In genomic region chr6:21163110-21163837, GRCh38 we compare ENCODE assay signal across 18 cellular contexts.
DNase-seq lines count a peak whose midpoint lies in the region; ATAC-seq and TF ChIP-seq lines count a peak whose summit lies in the region.
"Had no signal": no experiment of that assay in that cellular context is flagged by ENCODE, and none has a peak within 500 bp of the region (broad histone marks: within the 10 kb centered on the region; RNA-seq: fewer than 3 reads in every experiment).

No MANE protein-coding gene starts in this region.

- no peaks in the 10 kb centered on the region for H3K79me2 ChIP-seq in mammary epithelial cell (ENCODE audit: insufficient read depth, low read length)

- peak overlapping the region; percentile 76 for H3K27ac Mint-ChIP-seq in activated T-helper 17 cell treated with anti-CD3 and anti-CD28 coated beads, Interleukin-2, amount 50 U/mL, for 72 hours
- H3K27ac Mint-ChIP-seq: activated naive CD4-positive, alpha-beta T cell treated with anti-CD3 and anti-CD28 coated beads, Interleukin-2, amount 50 U/mL, for 72 hours; dendritic cell treated with granulocyte-macrophage colony-stimulating factor and Interleukin-4, amounts not matched to agents 40 ng/mL and 50 ng/mL, for 4 days; nephron had no signal

- 96% methylated on average over 13 of the region's 13 CpGs for WGBS in mammary epithelial cell (ENCODE audit: low coverage, missing lambda C conversion rate)

- H3K9me3 ChIP-seq in mammary epithelial cell (replicated peaks; ENCODE audit: insufficient read depth, low read length) (no peaks in the 10 kb centered on the region), breast epithelium (no peaks in the 10 kb centered on the region)
- H3K9me3 ChIP-seq: HAP-1, left lung, spleen, upper lobe of right lung had no signal

- H2AFZ ChIP-seq in mammary epithelial cell (ENCODE audit: low read depth, low read length), result no peak overlapping the region

- H3K27me3 ChIP-seq in mammary epithelial cell (ENCODE audit: insufficient read depth, low read length), result no peaks in the 10 kb centered on the region
- H3K27me3 ChIP-seq in breast epithelium, result no peaks in the 10 kb centered on the region
- H3K27me3 ChIP-seq in foreskin keratinocyte, result no peaks in the 10 kb centered on the region
- H3K27me3 ChIP-seq: left lung, spleen, upper lobe of right lung had no signal

- H3K27ac ChIP-seq in mammary epithelial cell (ENCODE audit: insufficient read depth, low read depth, low read length), result no peak overlapping the region
- H3K27ac ChIP-seq in breast epithelium, result no peak overlapping the region
- H3K27ac ChIP-seq in foreskin keratinocyte, result no peak overlapping the region
- H3K27ac ChIP-seq: left lung, spleen, upper lobe of right lung had no signal

- peaks cover 20% of the 10 kb centered on the region for H3K4me1 Mint-ChIP-seq in activated T-helper 17 cell treated with anti-CD3 and anti-CD28 coated beads, Interleukin-2, amount 50 U/mL, for 72 hours

- TF ChIP-seq CTCF in mammary epithelial cell (conservative IDR thresholded peaks at IDR 0.05 in 1 of 2, IDR thresholded peaks at IDR 0.05 in 1 of 2; ENCODE audit: extremely low read depth in 1 of 2, insufficient read depth in 1 of 2, low read depth in 1 of 2, low read length in 2 of 2) (no peak), breast epithelium (IDR thresholded peaks at IDR 0.05) (no peak), foreskin keratinocyte (conservative IDR thresholded peaks at IDR 0.05) (no peak)

- DNase-seq in mammary epithelial cell, result peak; percentile 56
- no peak for DNase-seq in breast epithelium (ENCODE audit: low spot score in 2 of 2)
- DNase-seq in foreskin keratinocyte, result peak in 1 of 2 donors; percentile 63
- DNase-seq in NCI-H82 treated with DMSO at 0.1 percent for 48 hours (lab: John Stamatoyannopoulos, UW; ENCODE audit: unreplicated experiment), result no peak
- no peak for DNase-seq in left lobe of liver (ENCODE audit: low spot score)
- DNase-seq in amygdala (lab: John Stamatoyannopoulos, UW), result no peak
- DNase-seq: DMS153, left lung, NCI-H1092 treated with DMSO at 0.1 percent for 48 hours, NCI-H345, spleen, upper lobe of right lung had no signal

- no peaks in the 10 kb centered on the region for H4K20me1 ChIP-seq in mammary epithelial cell (ENCODE audit: insufficient read depth, low read length)

- no peak overlapping the region for H3K4me2 ChIP-seq in mammary epithelial cell (ENCODE audit: insufficient read depth, low read depth, low read length)

- no peaks in the 10 kb centered on the region for H3K36me3 ChIP-seq in mammary epithelial cell (ENCODE audit: insufficient read depth, low read length)
- H3K36me3 ChIP-seq in breast epithelium, result no peaks in the 10 kb centered on the region
- H3K36me3 ChIP-seq: HAP-1, left lung, spleen, upper lobe of right lung had no signal

- intact Hi-C loops in mammary epithelial cell (cut with micrococcal nuclease) (no loop called here), breast epithelium (cut with DNase I; ENCODE audit: low total_unique reads) (no loop called here)

- no peaks in the 10 kb centered on the region for H3K27me3 Mint-ChIP-seq in activated T-helper 17 cell treated with anti-CD3 and anti-CD28 coated beads, Interleukin-2, amount 50 U/mL, for 72 hours
- H3K27me3 Mint-ChIP-seq: dendritic cell treated with granulocyte-macrophage colony-stimulating factor and Interleukin-4, amounts not matched to agents 40 ng/mL and 50 ng/mL, for 4 days had no signal

- dilution Hi-C loops in mammary epithelial cell (cut with HindIII; ENCODE audit: low sequenced_read_pairs), result no loop called here

- in situ Hi-C loops in mammary epithelial cell (cut with MboI; ENCODE audit: low sequenced_read_pairs in 2 of 2), result no loop called here

- ATAC-seq in activated T-helper 17 cell treated with anti-CD3 and anti-CD28 coated beads, Interleukin-2, amount 50 U/mL, for 72 hours (replicated peaks), result peak; percentile 67
- peak; percentile 52 for ATAC-seq in foreskin keratinocyte
- ATAC-seq in left lobe of liver, result no peak
- no peak for ATAC-seq in GM21423 (IDR thresholded peaks at IDR 0.05; ENCODE audit: unreplicated experiment)
- ATAC-seq: activated naive CD4-positive, alpha-beta T cell treated with anti-CD3 and anti-CD28 coated beads, Interleukin-2, amount 50 U/mL, for 72 hours; left lung; upper lobe of right lung had no signal

- no peak for TF ChIP-seq POLR2A in breast epithelium (IDR thresholded peaks at IDR 0.05)

- CTCF ChIA-PET in mammary epithelial cell (lab: Charles Lee; ENCODE audit: low non-redundant PET), result no interaction called here

- H3K9me3 Mint-ChIP-seq in activated T-helper 17 cell treated with anti-CD3 and anti-CD28 coated beads, Interleukin-2, amount 50 U/mL, for 72 hours, result no peaks in the 10 kb centered on the region
- H3K9me3 Mint-ChIP-seq: dendritic cell treated with granulocyte-macrophage colony-stimulating factor and Interleukin-4, amounts not matched to agents 40 ng/mL and 50 ng/mL, for 4 days; nephron had no signal

- no peak overlapping the region for H3K9ac ChIP-seq in mammary epithelial cell (ENCODE audit: insufficient read depth, low read length)

- H3K4me3 ChIP-seq in mammary epithelial cell (replicated peaks in 1 of 3; ENCODE audit: insufficient read depth in 1 of 3, low read depth in 2 of 3, low read length in 3 of 3) (no peak overlapping the region), breast epithelium (no peak overlapping the region)
- H3K4me3 ChIP-seq: HAP-1, left lung, spleen, upper lobe of right lung had no signal

- TSS peak; percentile 92 for BruUV-seq in mammary epithelial cell (replicated peaks; lab: Mats Ljungman, UMichigan)

- H3K4me1 ChIP-seq in mammary epithelial cell (ENCODE audit: insufficient read depth, low read length) (no peaks in the 10 kb centered on the region), breast epithelium (no peaks in the 10 kb centered on the region), foreskin keratinocyte (no peaks in the 10 kb centered on the region)
- H3K4me1 ChIP-seq: HAP-1, left lung, upper lobe of right lung had no signal

- no peak overlapping the region for H3K4me3 Mint-ChIP-seq in activated T-helper 17 cell treated with anti-CD3 and anti-CD28 coated beads, Interleukin-2, amount 50 U/mL, for 72 hours
- H3K4me3 Mint-ChIP-seq: dendritic cell treated with granulocyte-macrophage colony-stimulating factor and Interleukin-4, amounts not matched to agents 40 ng/mL and 50 ng/mL, for 4 days; nephron had no signal

- no peaks in the 10 kb centered on the region for H3K36me3 Mint-ChIP-seq in activated T-helper 17 cell treated with anti-CD3 and anti-CD28 coated beads, Interleukin-2, amount 50 U/mL, for 72 hours (ENCODE audit: low read depth)

Comparison
In these comparisons a context has a peak if more than half of its experiments do, and no peak if none do; other contexts are left out.
1. ATAC-seq: peak in activated T-helper 17 cell treated with anti-CD3 and anti-CD28 coated beads, Interleukin-2, amount 50 U/mL, for 72 hours (single experiment) and foreskin keratinocyte (single experiment); none in left lobe of liver (single experiment) and GM21423 (single experiment).